ENCODE assay signal across 8 cellular contexts in genomic region chrX:119398974-119399771, GRCh38. TPM values are rescaled to one million over a fixed set of nuclear protein-coding genes. Genes with fewer than 3 reads are reported as not detected.
DNase-seq lines count a peak whose midpoint lies in the region; ATAC-seq and TF ChIP-seq lines count a peak whose summit lies in the region.

Gene SLC25A43, plus strand, starts transcription at chrX:119399336. Its CDS starts 68 bp downstream, at chrX:119399404.

- intact Hi-C loops in ascending aorta (cut with DNase I): no loop called here
- intact Hi-C loops in sigmoid colon (cut with DNase I): loop anchor here (2.0 to 5.0 kb wide), 2 partner anchors 70 to 162 kb away; partner anchors contain the start of genes PGRMC1 and SLC25A5

- H3K27me3 ChIP-seq in ascending aorta (no peaks in the 10 kb centered on the region), sigmoid colon (no peaks in the 10 kb centered on the region)

- H3K4me1 ChIP-seq in ascending aorta: no peaks in the 10 kb centered on the region
- peaks cover 0 to 8% (median 0%) of the 10 kb centered on the region in 4 donors for H3K4me1 ChIP-seq in sigmoid colon

- H3K36me3 ChIP-seq in ascending aorta: no peaks in the 10 kb centered on the region
- H3K36me3 ChIP-seq in sigmoid colon: no peaks in the 10 kb centered on the region

- TF ChIP-seq POLR2A in sigmoid colon (IDR thresholded peaks at IDR 0.05): no peak

- peak within 1 kb of the TSS; percentile 77 to 84 for H3K27ac ChIP-seq in ascending aorta
- peak within 1 kb of the TSS; percentile 81 to 90 (median 82) for H3K27ac ChIP-seq in sigmoid colon

- TF ChIP-seq CTCF in AG09309 (IDR thresholded peaks at IDR 0.05; ENCODE audit: control insufficient read depth, insufficient read depth, low read depth, low read length, missing control alignments): no peak
- TF ChIP-seq CTCF in ascending aorta (IDR thresholded peaks at IDR 0.05): no peak
- no peak for TF ChIP-seq CTCF in sigmoid colon (IDR thresholded peaks at IDR 0.05)

- no peaks in the 10 kb centered on the region for H3K9me3 ChIP-seq in ascending aorta
- no peaks in the 10 kb centered on the region for H3K9me3 ChIP-seq in sigmoid colon

- WGBS in sigmoid colon, 2 donors: 0 to 1% methylated on average over 77 of the region's 77 CpGs

- ATAC-seq in GM18873 (IDR thresholded peaks at IDR 0.05; ENCODE audit: low FRiP score, unreplicated experiment): peak; percentile 65
- ATAC-seq in HG03066 (IDR thresholded peaks at IDR 0.05; ENCODE audit: low read depth, unreplicated experiment): peak; percentile 89

- DNase-seq in AG09309 (ENCODE audit: low read depth): no peak
- DNase-seq in RPMI8226: peak; percentile 17
- no peak for DNase-seq in ascending aorta (ENCODE audit: low spot score in 2 of 2)
- DNase-seq in hepatic stellate cell (ENCODE audit: low spot score): peak; percentile 63
- peak; percentile 76 for DNase-seq in sigmoid colon
- DNase-seq in NCI-H526 treated with DMSO at 0.1 percent for 48 hours (lab: John Stamatoyannopoulos, UW): no peak

- TF ChIP-seq EP300 in sigmoid colon (IDR thresholded peaks at IDR 0.05): no peak

- H3K4me3 ChIP-seq in AG09309 (ENCODE audit: control insufficient read depth, low read depth, low read length) (peak within 1 kb of the TSS; percentile 66), ascending aorta (peak within 1 kb of the TSS; percentile 61 to 73), sigmoid colon (peak within 1 kb of the TSS; percentile 44 to 73 (median 67))

RNA-seq across cellular contexts. Expression of gene SLC25A43, which starts in this region (rescaled TPM):
- 26.6 TPM for total RNA-seq in ascending aorta
- 10 to 100 TPM in 2 of 4 donors, 1 to 10 TPM in 2; 5.3 to 16.1 (median 9.7) TPM for total RNA-seq in sigmoid colon
- 10 to 100 TPM; 16.2 to 39.5 (median 24.6) TPM for polyA plus RNA-seq in sigmoid colon

Comparison
In these comparisons a context has a peak if more than half of its experiments do, and no peak if none do; other contexts are left out.
1. DNase-seq: peak in RPMI8226 (single experiment), hepatic stellate cell (single experiment) and sigmoid colon (single experiment); none in AG09309 (single experiment), ascending aorta (0 of 2) and NCI-H526 treated with DMSO at 0.1 percent for 48 hours (single experiment).
2. Peak in every context shown above with its lines, with median percentiles within 50 percentile points of each other: H3K4me3 ChIP-seq.